Comparison of ENCODE assay signal across 8 cellular contexts in genomic region chr9:19229725-19230355, GRCh38. TPM values are rescaled to one million over a fixed set of nuclear protein-coding genes. Genes with fewer than 3 reads are reported as not detected.
A peak's percentile ranks its signal among the peaks of the same experiment; 100 is the strongest.
DNase-seq lines count a peak whose midpoint lies in the region; ATAC-seq, FAIRE-seq and TF ChIP-seq lines count a peak whose summit lies in the region.

No MANE protein-coding gene starts in this region.

- no peak for FAIRE-seq in small intestine (lab: Jason Lieb, UNC)

- H3K9ac ChIP-seq in iPS-15b (ENCODE audit: low read depth, low read length): peak overlapping the region; percentile 66

- intact Hi-C loops in Panc1 (cut with micrococcal nuclease; ENCODE audit: unreplicated experiment) (no loop called here), ascending aorta (cut with DNase I) (loop anchor here (1.0 to 10.0 kb wide), 8 partner anchors 45 to 227 kb away; partner anchors contain the start of genes HAUS6, PLIN2, RPS6 and RRAGA)

- peak overlapping the region; percentile 53 to 59 for H3K4me3 ChIP-seq in Panc1 (ENCODE audit: low read depth in 2 of 2, low read length in 2 of 2)
- peak overlapping the region; percentile 90 to 92 for H3K4me3 ChIP-seq in ascending aorta
- peak overlapping the region; percentile 61 for H3K4me3 ChIP-seq in iPS-15b (ENCODE audit: low read depth, low read length)
- H3K4me3 ChIP-seq in small intestine (ENCODE audit: low read depth in 1 of 2, low read length in 2 of 2): peak overlapping the region; percentile 67 to 88

- BruUV-seq in Panc1 (replicated peaks; lab: Mats Ljungman, UMichigan): no TSS peak

- 2 to 5% (median 4%) methylated on average over 31 to 40 of the region's 40 CpGs for WGBS in small intestine, 3 donors

- H3K27ac ChIP-seq in Panc1 (ENCODE audit: low read length): peak overlapping the region; percentile 68
- peak overlapping the region; percentile 97 to 98 for H3K27ac ChIP-seq in ascending aorta
- peak overlapping the region; percentile 47 to 92 for H3K27ac ChIP-seq in small intestine (ENCODE audit: low read depth in 1 of 2, low read length in 1 of 2)

- TF ChIP-seq CTCF in Panc1 (IDR thresholded peaks at IDR 0.05) (no peak), ascending aorta (IDR thresholded peaks at IDR 0.05) (no peak)

- in situ Hi-C loops in Panc1 (cut with HindIII; ENCODE audit: low pct_unique_long_range_greater_than_20kb, low sequenced_read_pairs): no loop called here

- ATAC-seq in GM21619 (IDR thresholded peaks at IDR 0.05; ENCODE audit: unreplicated experiment) (peak; percentile 51), Panc1 (peak; percentile 83)

- peaks cover 6% of the 10 kb centered on the region for H3K4me1 ChIP-seq in Panc1 (ENCODE audit: control insufficient read depth, insufficient read depth, low read length)
- H3K4me1 ChIP-seq in ascending aorta: peaks cover 0 to 18% of the 10 kb centered on the region in 2 donors
- peaks cover 7% of the 10 kb centered on the region for H3K4me1 ChIP-seq in iPS-15b (ENCODE audit: control insufficient read depth, insufficient read depth, low read length)
- peaks cover 0 to 7% of the 10 kb centered on the region in 2 donors for H3K4me1 ChIP-seq in small intestine (ENCODE audit: control insufficient read depth in 2 of 2, insufficient read depth in 1 of 2, low read depth in 1 of 2, low read length in 1 of 2)

- DNase-seq in ELR (ENCODE audit: low read depth): peak; percentile 65
- DNase-seq in HuH-7 (ENCODE audit: low spot score): peak; percentile 64
- no peak for DNase-seq in Panc1 (ENCODE audit: low read depth, low spot score)
- peak in 1 of 2 donors; percentile 84 for DNase-seq in ascending aorta (ENCODE audit: low spot score in 2 of 2)
- DNase-seq in small intestine: peak; percentile 82
- no peak for DNase-seq in UCSD-AML1 (lab: John Stamatoyannopoulos, UW; ENCODE audit: unreplicated experiment)

- H3K27me3 ChIP-seq in Panc1 (ENCODE audit: control insufficient read depth, insufficient read depth, low read length) (no peaks in the 10 kb centered on the region), ascending aorta (no peaks in the 10 kb centered on the region), iPS-15b (ENCODE audit: control insufficient read depth, insufficient read depth, low read length) (no peaks in the 10 kb centered on the region), small intestine (ENCODE audit: control insufficient read depth in 2 of 2, insufficient read depth in 2 of 2, low read length in 2 of 2) (no peaks in the 10 kb centered on the region)

- H3K36me3 ChIP-seq in Panc1 (ENCODE audit: control insufficient read depth, insufficient read depth, low read length) (no peaks in the 10 kb centered on the region), ascending aorta (no peaks in the 10 kb centered on the region), iPS-15b (ENCODE audit: control insufficient read depth, insufficient read depth, low read length) (no peaks in the 10 kb centered on the region), small intestine (ENCODE audit: control insufficient read depth in 2 of 2, insufficient read depth in 2 of 2, low read length in 2 of 2) (no peaks in the 10 kb centered on the region)

- CTCF ChIA-PET in Panc1 (lab: Charles Lee): interaction anchor here (0.7 kb wide), 1 partner anchor 55 kb away, joined by 3 read pairs; no protein-coding TSS in a partner anchor

- H3K9me3 ChIP-seq in Panc1 (ENCODE audit: control insufficient read depth, insufficient read depth, low read depth, low read length) (no peaks in the 10 kb centered on the region), ascending aorta (no peaks in the 10 kb centered on the region), iPS-15b (ENCODE audit: control insufficient read depth, insufficient read depth, low read length) (no peaks in the 10 kb centered on the region), small intestine (ENCODE audit: control insufficient read depth, low read depth) (no peaks in the 10 kb centered on the region)

- POLR2A ChIA-PET in Panc1 (lab: Charles Lee): interaction anchor here (0.7 kb wide), 1 partner anchor 33 kb away, joined by 17 read pairs; no protein-coding TSS in a partner anchor

RNA-seq across cellular contexts. Expression of gene DENND4C, which starts 0.7 kb away (rescaled TPM):
- total RNA-seq in Panc1 (2021; ENCODE audit: unreplicated experiment) (10.5 TPM), ascending aorta (41.5 TPM)
- 3.8 TPM for polyA plus RNA-seq in Panc1 (2012; ENCODE audit: insufficient read length)
- polyA plus RNA-seq in small intestine: 10 to 100 TPM; 13.8 to 18.6 (median 16.8) TPM

Comparison
In these comparisons a context has a peak if more than half of its experiments do, and no peak if none do; other contexts are left out.
1. DNase-seq: peak in ELR (single experiment), HuH-7 (single experiment) and small intestine (single experiment); none in Panc1 (single experiment) and UCSD-AML1 (single experiment).
2. Peak in every context shown above with its lines, with median percentiles within 50 percentile points of each other: H3K27ac ChIP-seq and H3K4me3 ChIP-seq.